Comparison of ENCODE assay signal across 9 cellular contexts in the genomic region with DNA sequence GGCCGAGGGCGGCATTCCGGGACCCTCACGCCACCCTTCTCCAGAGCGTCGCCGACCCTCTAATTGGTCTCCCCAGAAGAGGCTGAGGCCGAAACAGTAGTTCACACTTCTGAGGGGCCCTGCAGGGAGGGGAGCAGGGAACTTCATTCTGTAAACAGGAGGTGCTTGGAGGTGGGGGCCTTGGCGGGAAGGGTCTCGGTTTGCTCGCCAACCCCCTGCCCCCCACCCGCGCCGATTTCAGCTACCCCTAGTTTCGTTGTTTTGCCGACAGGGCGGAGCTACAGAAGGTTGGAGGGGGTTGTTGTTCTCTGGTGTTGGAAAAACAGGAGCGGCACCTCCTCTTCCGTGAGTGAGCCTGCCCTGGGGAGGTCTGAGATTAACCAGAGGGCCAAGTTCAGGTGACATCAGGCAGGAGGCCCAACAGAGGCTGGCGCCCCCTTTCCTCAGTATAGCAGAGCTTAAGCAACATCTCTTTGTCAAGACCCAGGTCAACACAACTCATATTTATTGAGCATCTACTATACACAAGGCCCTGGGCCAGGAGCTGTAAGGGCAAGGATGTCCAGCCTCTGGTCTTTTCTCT. TPM values are rescaled to one million over a fixed set of nuclear protein-coding genes. Genes with fewer than 3 reads are reported as not detected.
DNase-seq lines count a peak whose midpoint lies in the region; ATAC-seq and TF ChIP-seq lines count a peak whose summit lies in the region.
"Had no signal": no experiment of that assay in that cellular context is flagged by ENCODE, and none has a peak within 500 bp of the region (broad histone marks: within the 10 kb centered on the region; RNA-seq: fewer than 3 reads in every experiment).

No MANE protein-coding gene starts in this region.

- H3K4me3 ChIP-seq in HEK293 (ENCODE audit: low read depth, low read length) (peak overlapping the region; percentile 40), iPS-18a (ENCODE audit: low read length) (peak overlapping the region; percentile 86), skeletal muscle satellite cell (ENCODE audit: low read length) (no peak overlapping the region), adrenal gland (peak overlapping the region in 1 of 4 donors; percentile 53)

- H3K36me3 Mint-ChIP-seq in activated CD4-positive, alpha-beta memory T cell treated with anti-CD3 and anti-CD28 coated beads for 36 hours: no peaks in the 10 kb centered on the region

- H3K9me3 Mint-ChIP-seq in activated CD4-positive, alpha-beta memory T cell treated with anti-CD3 and anti-CD28 coated beads for 36 hours: no peaks in the 10 kb centered on the region

- intact Hi-C loops in activated CD4-positive, alpha-beta memory T cell treated with anti-CD3 and anti-CD28 coated beads for 36 hours (cut with micrococcal nuclease): loop anchor here (2.0 kb wide), 1 partner anchor 34 kb away; no protein-coding TSS in a partner anchor
- intact Hi-C loops in adrenal gland (cut with DNase I): no loop called here

- peak overlapping the region; percentile 99 for H3K4me2 ChIP-seq in skeletal muscle satellite cell (ENCODE audit: low read length)

- TF ChIP-seq CTCF in HEK293 (tag by site-specific recombination; IDR thresholded peaks at IDR 0.05) (no peak), adrenal gland (IDR thresholded peaks at IDR 0.05) (no peak)

- peaks cover 5% of the 10 kb centered on the region for H3K4me1 Mint-ChIP-seq in activated CD4-positive, alpha-beta memory T cell treated with anti-CD3 and anti-CD28 coated beads for 36 hours (ENCODE audit: low read depth)

- WGBS in adrenal gland, 4 donors: 31 to 44% (median 36%) methylated on average over 6 to 20 of the region's 20 CpGs

- no peak for DNase-seq in activated CD4-positive, alpha-beta memory T cell treated with anti-CD3 and anti-CD28 coated beads for 36 hours
- DNase-seq in adrenal gland (no peak), hepatic stellate cell (ENCODE audit: low spot score) (no peak), NCI-H1105 (lab: John Stamatoyannopoulos, UW) (no peak)

- H3K4me1 ChIP-seq in HEK293 (ENCODE audit: control insufficient read depth, insufficient read depth, low read length) (no peaks in the 10 kb centered on the region; the same call in 1 of the 2 replicates), iPS-18a (ENCODE audit: control insufficient read depth, low read depth, low read length) (peaks cover 14% of the 10 kb centered on the region), skeletal muscle satellite cell (ENCODE audit: control insufficient read depth, insufficient read depth, low read length) (peaks cover 6% of the 10 kb centered on the region), adrenal gland (replicated peaks in 1 of 2) (peaks cover 7 to 11% of the 10 kb centered on the region in 2 donors)

- H3K27me3 ChIP-seq in iPS-18a (ENCODE audit: control insufficient read depth, insufficient read depth, low read length) (no peaks in the 10 kb centered on the region), skeletal muscle satellite cell (ENCODE audit: control insufficient read depth, insufficient read depth, low read length) (peaks cover 27% of the 10 kb centered on the region), adrenal gland (no peaks in the 10 kb centered on the region)

- H3K4me3 Mint-ChIP-seq in activated CD4-positive, alpha-beta memory T cell treated with anti-CD3 and anti-CD28 coated beads for 36 hours: peak overlapping the region; percentile 74

- H3K9me3 ChIP-seq in HEK293 (ENCODE audit: control insufficient read depth, insufficient read depth, low read depth, low read length): no peaks in the 10 kb centered on the region
- H3K9me3 ChIP-seq in iPS-18a (ENCODE audit: control insufficient read depth, low read depth, low read length): no peaks in the 10 kb centered on the region
- H3K9me3 ChIP-seq in skeletal muscle satellite cell (replicated peaks; ENCODE audit: low read length): no peaks in the 10 kb centered on the region
- H3K9me3 ChIP-seq in adrenal gland (replicated peaks in 1 of 3): no peaks in the 10 kb centered on the region

- H3K9ac ChIP-seq in iPS-18a (ENCODE audit: low read length) (peak overlapping the region; percentile 60), skeletal muscle satellite cell (ENCODE audit: low read depth, low read length) (no peak overlapping the region)

- H3K27ac Mint-ChIP-seq in activated CD4-positive, alpha-beta memory T cell treated with anti-CD3 and anti-CD28 coated beads for 36 hours: no peak overlapping the region

- CTCF ChIA-PET in HEK293 (lab: Yijun Ruan, JAX): interaction anchor here (0.6 to 3.3 kb wide), 6 partner anchors 10 to 41 kb away, joined by 3 to 26 read pairs (median 4); partner anchors contain the start of gene PA2G4
- CTCF ChIA-PET in activated CD4-positive, alpha-beta memory T cell treated with anti-CD3 and anti-CD28 coated beads for 36 hours (lab: Charles Lee): interaction anchor here (0.9 to 3.3 kb wide), 7 partner anchors 14 to 112 kb away, joined by 3 to 16 read pairs (median 3); partner anchors contain the start of gene PA2G4

- peak overlapping the region; percentile 64; the same call in 1 of the 2 replicates for H3K27ac ChIP-seq in HEK293 (ENCODE audit: extremely low read depth, low read depth, low read length)
- no peak overlapping the region for H3K27ac ChIP-seq in iPS-18a (ENCODE audit: low read length)
- H3K27ac ChIP-seq in adrenal gland: no peak overlapping the region
- H3K27ac ChIP-seq: HL-60 had no signal

- no peak for TF ChIP-seq POLR2A in adrenal gland (IDR thresholded peaks at IDR 0.05)

- POLR2A ChIA-PET in HEK293 (lab: Yijun Ruan, JAX): interaction anchor here (0.6 to 4.6 kb wide), 4 partner anchors 20 to 76 kb away, joined by 3 to 54 read pairs (median 5); partner anchors contain the start of gene PA2G4
- POLR2A ChIA-PET in activated CD4-positive, alpha-beta memory T cell treated with anti-CD3 and anti-CD28 coated beads for 36 hours (lab: Charles Lee): interaction anchor here (4.9 kb wide), 1 partner anchor 24 kb away, joined by 23 read pairs; the partner anchor contains the start of gene PA2G4

- H3K27me3 Mint-ChIP-seq in activated CD4-positive, alpha-beta memory T cell treated with anti-CD3 and anti-CD28 coated beads for 36 hours: peaks cover 7% of the 10 kb centered on the region

- ATAC-seq in GM21367 (IDR thresholded peaks at IDR 0.05; ENCODE audit: unreplicated experiment): no peak

- H3K36me3 ChIP-seq in HEK293 (ENCODE audit: control insufficient read depth in 2 of 2, insufficient read depth in 1 of 2, low read length in 2 of 2) (no peaks in the 10 kb centered on the region), iPS-18a (ENCODE audit: control insufficient read depth, low read depth, low read length) (no peaks in the 10 kb centered on the region), skeletal muscle satellite cell (ENCODE audit: insufficient read depth, low read length) (no peaks in the 10 kb centered on the region), adrenal gland (replicated peaks in 1 of 2) (no peaks in the 10 kb centered on the region)

TF ChIP-seq in HEK293, 187 proteins besides CTCF, POLR2A, EP300 and RAD21 (continues in another document):
- TF ChIP-seq GLIS1 (tag by site-specific recombination; IDR thresholded peaks at IDR 0.05): peak; percentile 43; the same call in 1 of the 2 replicates
- TF ChIP-seq ZNF664 (tag by site-specific recombination; IDR thresholded peaks at IDR 0.05): peak; percentile 99
- TF ChIP-seq ZNF10 (tag by site-specific recombination; IDR thresholded peaks at IDR 0.05): 0 out of 2 replicates have a peak, but pooled peaks have one; percentile 33
- TF ChIP-seq, protein P1, sequence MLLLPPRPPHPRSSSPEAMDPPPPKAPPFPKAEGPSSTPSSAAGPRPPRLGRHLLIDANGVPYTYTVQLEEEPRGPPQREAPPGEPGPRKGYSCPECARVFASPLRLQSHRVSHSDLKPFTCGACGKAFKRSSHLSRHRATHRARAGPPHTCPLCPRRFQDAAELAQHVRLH (tag by site-specific recombination; IDR thresholded peaks at IDR 0.05): 0 out of 2 replicates have a peak, but pooled peaks have one; percentile 29

RNA-seq across cellular contexts. Expression of gene ERBB3, which starts 0.7 kb away (rescaled TPM):
- under 1 TPM; 0.82 to 0.86 TPM for total RNA-seq in activated CD4-positive, alpha-beta memory T cell treated with anti-CD3 and anti-CD28 coated beads for 36 hours
- total RNA-seq in skeletal muscle satellite cell (2012; rRNA removed): 0.66 TPM in 1 of 2 replicates, not detected in the other
- total RNA-seq in adrenal gland: 10 to 100 TPM in 1 of 8 donors, 1 to 10 TPM in 7; 1.3 to 25.7 (median 1.5) TPM
- 1 to 10 TPM; 1.9 to 5.0 (median 2.6) TPM for polyA plus RNA-seq in adrenal gland

RNA-seq across cellular contexts. Expression of gene PA2G4, which starts 23.7 kb away (rescaled TPM):
- total RNA-seq in activated CD4-positive, alpha-beta memory T cell treated with anti-CD3 and anti-CD28 coated beads for 36 hours: 100 to 1,000 TPM; 399 to 410 TPM
- 214 and 220 TPM in 2 replicates for total RNA-seq in skeletal muscle satellite cell (2012; rRNA removed)
- total RNA-seq in adrenal gland: 100 to 1,000 TPM in 4 of 8 donors, 10 to 100 TPM in 4; 64.1 to 119 (median 95.8) TPM
- polyA plus RNA-seq in adrenal gland: 100 to 1,000 TPM in 2 of 3 donors, 10 to 100 TPM in 1; 83.3 to 252 (median 106) TPM

RNA-seq across cellular contexts. Expression of gene RPL41, which starts 35.8 kb away (rescaled TPM):
- 1,000 to 10,000 TPM; 5,210 to 5,251 TPM for total RNA-seq in activated CD4-positive, alpha-beta memory T cell treated with anti-CD3 and anti-CD28 coated beads for 36 hours
- 2,116 and 2,859 TPM in 2 replicates for total RNA-seq in skeletal muscle satellite cell (2012; rRNA removed)
- total RNA-seq in adrenal gland: 1,000 to 10,000 TPM; 1,635 to 4,364 (median 3,125) TPM
- polyA plus RNA-seq in adrenal gland: 1,000 to 10,000 TPM; 2,153 to 6,204 (median 2,446) TPM

RNA-seq across cellular contexts. Expression of gene ZC3H10, which starts 37.4 kb away (rescaled TPM):
- 1 to 10 TPM; 5.1 to 7.2 TPM for total RNA-seq in activated CD4-positive, alpha-beta memory T cell treated with anti-CD3 and anti-CD28 coated beads for 36 hours
- total RNA-seq in skeletal muscle satellite cell (2012; rRNA removed): 2.8 and 5.6 TPM in 2 replicates
- 10 to 100 TPM in 3 of 8 donors, 1 to 10 TPM in 5; 4.3 to 15.0 (median 8.8) TPM for total RNA-seq in adrenal gland
- 1 to 10 TPM; 2.2 to 5.5 (median 5.0) TPM for polyA plus RNA-seq in adrenal gland

RNA-seq across cellular contexts. Expression of gene RPS26, which starts 38.9 kb away (rescaled TPM):
- total RNA-seq in activated CD4-positive, alpha-beta memory T cell treated with anti-CD3 and anti-CD28 coated beads for 36 hours: 10 to 100 TPM; 28.1 to 40.7 TPM
- total RNA-seq in skeletal muscle satellite cell (2012; rRNA removed): 866 and 1,036 TPM in 2 replicates
- 1,000 to 10,000 TPM in 2 of 8 donors, 100 to 1,000 TPM in 3, 10 to 100 TPM in 3; 76.7 to 2,374 (median 277) TPM for total RNA-seq in adrenal gland
- 1,000 to 10,000 TPM; 1,149 to 1,897 (median 1,249) TPM for polyA plus RNA-seq in adrenal gland
